In genomic region chr17:74777884-74778490, GRCh38 we compare ENCODE assay signal across 17 cellular contexts. TPM values are rescaled to one million over a fixed set of nuclear protein-coding genes. Genes with fewer than 3 reads are reported as not detected.
DNase-seq lines count a peak whose midpoint lies in the region; ATAC-seq lines count a peak whose summit lies in the region.
"Had no signal": no experiment of that assay in that cellular context is flagged by ENCODE, and none has a peak within 500 bp of the region (broad histone marks: within the 10 kb centered on the region; RNA-seq: fewer than 3 reads in every experiment).

No MANE protein-coding gene starts in this region.

- peaks cover 67% of the 10 kb centered on the region for H3K4me1 Mint-ChIP-seq in T-helper 1 cell treated with Interleukin-12 subunit alpha and Interleukin-12 subunit beta and Interleukin-4 antibody, amounts not matched to agents 30 μg/mL and 1 μg/mL, for 36 hours (ENCODE audit: low read depth)
- peaks cover 49% of the 10 kb centered on the region for H3K4me1 Mint-ChIP-seq in activated T-helper 2 cell treated with anti-CD3 and anti-CD28 coated beads, Interferon-gamma antibody, Interleukin-2, Interleukin-4, amounts not matched to agents 10 μg/mL and 5 μg/mL and 100 μg/mL, durations not matched to agents 14 hours and 24 hours and 36 hours (ENCODE audit: low read depth)
- peaks cover 56 to 62% of the 10 kb centered on the region in 2 donors for H3K4me1 Mint-ChIP-seq in natural killer cell treated with Interleukin-12 subunit alpha and Interleukin-12 subunit beta and Interleukin-15 and Interleukin-18, amount 100 ng/mL, for 72 hours (ENCODE audit: low read depth in 2 of 2)

- H3K4me3 Mint-ChIP-seq in T-helper 1 cell treated with Interleukin-12 subunit alpha and Interleukin-12 subunit beta and Interleukin-4 antibody, amounts not matched to agents 30 μg/mL and 1 μg/mL, for 36 hours = peak overlapping the region; percentile 34
- H3K4me3 Mint-ChIP-seq in activated T-helper 2 cell treated with anti-CD3 and anti-CD28 coated beads, Interferon-gamma antibody, Interleukin-2, Interleukin-4, amounts not matched to agents 10 μg/mL and 5 μg/mL and 100 μg/mL, durations not matched to agents 14 hours and 24 hours and 36 hours (ENCODE audit: low read depth) = peak overlapping the region; percentile 52
- H3K4me3 Mint-ChIP-seq in natural killer cell treated with Interleukin-12 subunit alpha and Interleukin-12 subunit beta and Interleukin-15 and Interleukin-18, amount 100 ng/mL, for 72 hours = peak overlapping the region; percentile 57

- no peak for DNase-seq in T-helper 1 cell
- DNase-seq in MV-4-11 (lab: John Stamatoyannopoulos, UW) = peak; percentile 86
- no peak for DNase-seq in activated T-helper 2 cell treated with anti-CD3 and anti-CD28 coated beads, Interferon-gamma antibody, Interleukin-2, Interleukin-4, amounts not matched to agents 10 μg/mL and 5 μg/mL and 100 μg/mL, durations not matched to agents 14 hours and 24 hours and 36 hours (ENCODE audit: low spot score)
- DNase-seq in natural killer cell treated with Interleukin-12 subunit alpha and Interleukin-12 subunit beta and Interleukin-15 and Interleukin-18, amount 100 ng/mL, for 72 hours (ENCODE audit: low spot score) = no peak
- no peak for DNase-seq in hippocampal formation (lab: John Stamatoyannopoulos, UW)
- no peak for DNase-seq in effector CD8-positive, alpha-beta T cell (lab: John Stamatoyannopoulos, UW)
- no peak for DNase-seq in DMS79 treated with DMSO at 0.1 percent for 48 hours (lab: John Stamatoyannopoulos, UW)
- DNase-seq: activated CD4-positive, alpha-beta T cell treated with anti-CD3 and anti-CD28 coated beads for 48 hours; anterior cingulate cortex; DMS53; HCEC 1CT; NCI-H146; NCI-H82; nucleus accumbens; transverse colon had no signal

- intact Hi-C loops in activated T-helper 2 cell treated with anti-CD3 and anti-CD28 coated beads, Interferon-gamma antibody, Interleukin-2, Interleukin-4, amounts not matched to agents 10 μg/mL and 5 μg/mL and 100 μg/mL, durations not matched to agents 14 hours and 24 hours and 36 hours (cut with micrococcal nuclease) = no loop called here

- ATAC-seq in natural killer cell treated with Interleukin-12 subunit alpha and Interleukin-12 subunit beta and Interleukin-15 and Interleukin-18, amount 100 ng/mL, for 72 hours = no peak
- ATAC-seq: left lobe of liver had no signal

- H3K27ac Mint-ChIP-seq in T-helper 1 cell treated with Interleukin-12 subunit alpha and Interleukin-12 subunit beta and Interleukin-4 antibody, amounts not matched to agents 30 μg/mL and 1 μg/mL, for 36 hours = peak overlapping the region; percentile 55
- H3K27ac Mint-ChIP-seq in activated T-helper 2 cell treated with anti-CD3 and anti-CD28 coated beads, Interferon-gamma antibody, Interleukin-2, Interleukin-4, amounts not matched to agents 10 μg/mL and 5 μg/mL and 100 μg/mL, durations not matched to agents 14 hours and 24 hours and 36 hours = peak overlapping the region; percentile 42
- H3K27ac Mint-ChIP-seq in natural killer cell treated with Interleukin-12 subunit alpha and Interleukin-12 subunit beta and Interleukin-15 and Interleukin-18, amount 100 ng/mL, for 72 hours = peak overlapping the region in 1 of 2 donors; percentile 33

- H3K27me3 Mint-ChIP-seq in T-helper 1 cell treated with Interleukin-12 subunit alpha and Interleukin-12 subunit beta and Interleukin-4 antibody, amounts not matched to agents 30 μg/mL and 1 μg/mL, for 36 hours (ENCODE audit: low read depth) = no peaks in the 10 kb centered on the region
- H3K27me3 Mint-ChIP-seq in activated T-helper 2 cell treated with anti-CD3 and anti-CD28 coated beads, Interferon-gamma antibody, Interleukin-2, Interleukin-4, amounts not matched to agents 10 μg/mL and 5 μg/mL and 100 μg/mL, durations not matched to agents 14 hours and 24 hours and 36 hours (ENCODE audit: low read depth) = no peaks in the 10 kb centered on the region
- H3K27me3 Mint-ChIP-seq in natural killer cell treated with Interleukin-12 subunit alpha and Interleukin-12 subunit beta and Interleukin-15 and Interleukin-18, amount 100 ng/mL, for 72 hours = no peaks in the 10 kb centered on the region

- peaks cover 20% of the 10 kb centered on the region for H3K36me3 Mint-ChIP-seq in T-helper 1 cell treated with Interleukin-12 subunit alpha and Interleukin-12 subunit beta and Interleukin-4 antibody, amounts not matched to agents 30 μg/mL and 1 μg/mL, for 36 hours (ENCODE audit: low read depth)
- H3K36me3 Mint-ChIP-seq in activated T-helper 2 cell treated with anti-CD3 and anti-CD28 coated beads, Interferon-gamma antibody, Interleukin-2, Interleukin-4, amounts not matched to agents 10 μg/mL and 5 μg/mL and 100 μg/mL, durations not matched to agents 14 hours and 24 hours and 36 hours (ENCODE audit: low read depth) = peaks cover 34% of the 10 kb centered on the region
- no peaks in the 10 kb centered on the region for H3K36me3 Mint-ChIP-seq in natural killer cell treated with Interleukin-12 subunit alpha and Interleukin-12 subunit beta and Interleukin-15 and Interleukin-18, amount 100 ng/mL, for 72 hours

- H3K9me3 Mint-ChIP-seq in T-helper 1 cell treated with Interleukin-12 subunit alpha and Interleukin-12 subunit beta and Interleukin-4 antibody, amounts not matched to agents 30 μg/mL and 1 μg/mL, for 36 hours = no peaks in the 10 kb centered on the region
- no peaks in the 10 kb centered on the region for H3K9me3 Mint-ChIP-seq in activated T-helper 2 cell treated with anti-CD3 and anti-CD28 coated beads, Interferon-gamma antibody, Interleukin-2, Interleukin-4, amounts not matched to agents 10 μg/mL and 5 μg/mL and 100 μg/mL, durations not matched to agents 14 hours and 24 hours and 36 hours
- no peaks in the 10 kb centered on the region for H3K9me3 Mint-ChIP-seq in natural killer cell treated with Interleukin-12 subunit alpha and Interleukin-12 subunit beta and Interleukin-15 and Interleukin-18, amount 100 ng/mL, for 72 hours

RNA-seq across cellular contexts. Expression of gene NAT9, which starts 1.8 kb away (rescaled TPM):
- total RNA-seq in activated T-helper 2 cell treated with anti-CD3 and anti-CD28 coated beads, Interferon-gamma antibody, Interleukin-2, Interleukin-4, amounts not matched to agents 10 μg/mL and 5 μg/mL and 100 μg/mL, durations not matched to agents 14 hours and 24 hours and 36 hours = 55.3 TPM in 2 replicates
- total RNA-seq in natural killer cell treated with Interleukin-12 subunit alpha and Interleukin-12 subunit beta and Interleukin-15 and Interleukin-18, amount 100 ng/mL, for 72 hours = 10 to 100 TPM; 42.9 to 60.7 TPM

RNA-seq across cellular contexts. Expression of gene NHERF1, which starts 29.6 kb away (rescaled TPM):
- 129 and 133 TPM in 2 replicates for total RNA-seq in activated T-helper 2 cell treated with anti-CD3 and anti-CD28 coated beads, Interferon-gamma antibody, Interleukin-2, Interleukin-4, amounts not matched to agents 10 μg/mL and 5 μg/mL and 100 μg/mL, durations not matched to agents 14 hours and 24 hours and 36 hours
- 100 to 1,000 TPM; 159 to 187 TPM for total RNA-seq in natural killer cell treated with Interleukin-12 subunit alpha and Interleukin-12 subunit beta and Interleukin-15 and Interleukin-18, amount 100 ng/mL, for 72 hours

RNA-seq across cellular contexts. Expression of gene RAB37, which starts 40.9 kb away (rescaled TPM):
- 9.7 and 12.1 TPM in 2 replicates for total RNA-seq in activated T-helper 2 cell treated with anti-CD3 and anti-CD28 coated beads, Interferon-gamma antibody, Interleukin-2, Interleukin-4, amounts not matched to agents 10 μg/mL and 5 μg/mL and 100 μg/mL, durations not matched to agents 14 hours and 24 hours and 36 hours
- total RNA-seq in natural killer cell treated with Interleukin-12 subunit alpha and Interleukin-12 subunit beta and Interleukin-15 and Interleukin-18, amount 100 ng/mL, for 72 hours = 1 to 10 TPM; 1.3 to 3.3 TPM
